ENCODE assay signal across 9 cellular contexts in the genomic region with DNA sequence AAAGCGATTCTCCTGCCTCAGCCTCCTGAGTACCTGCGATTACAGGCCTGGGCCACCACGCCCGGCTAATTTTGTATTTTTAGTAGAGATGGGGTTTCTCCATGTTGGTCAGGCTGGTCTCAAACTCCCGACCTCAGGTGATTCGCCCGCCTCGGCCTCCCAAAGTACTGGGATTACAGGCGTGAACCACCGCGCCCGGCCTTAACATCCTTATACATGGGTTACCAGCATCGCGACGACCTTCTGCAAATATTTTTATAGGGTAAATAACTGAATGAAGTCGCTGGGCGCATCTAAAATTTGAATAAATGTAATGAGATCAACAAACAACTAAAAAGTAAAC. TPM values are rescaled to one million over a fixed set of nuclear protein-coding genes. Genes with fewer than 3 reads are reported as not detected.
A peak's percentile ranks its signal among the peaks of the same experiment; 100 is the strongest.
DNase-seq lines count a peak whose midpoint lies in the region; ATAC-seq and TF ChIP-seq lines count a peak whose summit lies in the region.
"Not testable (repeated sequence)": the region's sequence is repeated elsewhere in the genome, so short reads cannot be mapped to it uniquely, and the experiment has no call there.
"Had no signal": no experiment of that assay in that cellular context is flagged by ENCODE, and none has a peak within 500 bp of the region (broad histone marks: within the 10 kb centered on the region; RNA-seq: fewer than 3 reads in every experiment).

No MANE protein-coding gene starts in this region.

- 0 out of 2 replicates have a peak, but pooled peaks have one; percentile 5 for TF ChIP-seq CTCF in KMS-11 (conservative IDR thresholded peaks at IDR 0.05; ENCODE audit: low read depth, low read length)
- not testable (repeated sequence) for TF ChIP-seq CTCF in activated B cell treated with CpG ODN at 0.5 μM for 24 hours (IDR thresholded peaks at IDR 0.05); astrocyte of the cerebellum (IDR thresholded peaks at IDR 0.05; ENCODE audit: low read depth, low read length, missing control alignments); lower lobe of right lung (IDR thresholded peaks at IDR 0.05); testis (IDR thresholded peaks at IDR 0.05)

- DNase-seq in activated B cell treated with CpG ODN at 0.5 μM for 24 hours; astrocyte of the cerebellum (ENCODE audit: low read depth); lower lobe of right lung; trophoblast cell; testis: not testable (repeated sequence)

- in situ Hi-C loops in astrocyte of the cerebellum (cut with HindIII; ENCODE audit: low sequenced_read_pairs), result not testable (repeated sequence)

- peak overlapping the region in 9 of 10 experiments; percentile 55 to 72 (median 62); a peak in 15 of 20 replicates for H3K4me3 ChIP-seq in BLaER1 treated with 17β-estradiol and CSF1 and Interleukin-3, amounts not matched to agents 10 nM and 100 nM
- not testable (repeated sequence) for H3K4me3 ChIP-seq in KMS-11 (IDR thresholded peaks at IDR 0.05; ENCODE audit: insufficient read depth, low read depth, low read length); trophoblast cell (ENCODE audit: low read depth, low read length)
- H3K4me3 ChIP-seq in astrocyte of the cerebellum (ENCODE audit: low read depth, low read length) (peak overlapping the region; percentile 46), esophagus (ENCODE audit: low read depth in 1 of 2, low read length in 2 of 2) (peak overlapping the region in 1 of 2 donors; percentile 70), lower lobe of right lung (peak overlapping the region; percentile 55), testis (peak overlapping the region; percentile 60 to 66)

- peak overlapping the region; percentile 27 for H4K91ac ChIP-seq in trophoblast cell (ENCODE audit: low read depth, low read length)

- not testable (repeated sequence) for ATAC-seq in activated B cell treated with CpG ODN at 0.5 μM for 24 hours (ENCODE audit: low read depth); lower lobe of right lung

- not testable (repeated sequence) for H3K79me1 ChIP-seq in trophoblast cell (ENCODE audit: low read length)

- not testable (repeated sequence) for H4K12ac ChIP-seq in trophoblast cell (ENCODE audit: low read depth, low read length)

- H2BK12ac ChIP-seq in trophoblast cell (ENCODE audit: low read length), result not testable (repeated sequence)

- peak overlapping the region; percentile 87 for H3K27ac Mint-ChIP-seq in activated B cell treated with CpG ODN at 0.5 μM for 24 hours

- H3K4me1 Mint-ChIP-seq in activated B cell treated with CpG ODN at 0.5 μM for 24 hours, result peaks cover 26% of the 10 kb centered on the region

- POLR2A ChIA-PET in activated B cell treated with CpG ODN at 0.5 μM for 24 hours (lab: Charles Lee), result interaction anchor here (0.8 to 2.5 kb wide), 17 partner anchors 13 to 1016 kb away, joined by 3 to 20 read pairs (median 7); partner anchors contain the start of genes ARSK, CAST, ELL2 and GLRX

- intact Hi-C loops in activated B cell treated with CpG ODN at 0.5 μM for 24 hours (cut with micrococcal nuclease) (loop anchor here (1.0 to 2.0 kb wide), 10 partner anchors 14 to 1537 kb away; partner anchors contain the start of genes ELL2, GPR150, RHOBTB3 and RIOK2), lower lobe of right lung (cut with DNase I) (loop anchor here (10.0 kb wide), 1 partner anchor 199 kb away; no protein-coding TSS in a partner anchor), testis (cut with DNase I; ENCODE audit: low total_unique reads) (loop anchor here (2.0 to 10.0 kb wide), 2 partner anchors 87 to 199 kb away; no protein-coding TSS in a partner anchor)

- H3K27ac ChIP-seq in BLaER1 treated with 17β-estradiol and CSF1 and Interleukin-3, amounts not matched to agents 10 nM and 100 nM, result peak overlapping the region in 7 of 11 experiments; percentile 81 to 90 (median 88); a peak in 9 of 22 replicates
- H3K27ac ChIP-seq in KMS-11, result peak overlapping the region; percentile 91; the same call in 1 of the 2 replicates
- H3K27ac ChIP-seq in esophagus (ENCODE audit: low read depth in 2 of 2, low read length in 1 of 2), result peak overlapping the region; percentile 49 to 96
- H3K27ac ChIP-seq in lower lobe of right lung, result peak overlapping the region; percentile 94
- H3K27ac ChIP-seq in trophoblast cell (ENCODE audit: low read depth, low read length), result not testable (repeated sequence)
- peak overlapping the region; percentile 95 for H3K27ac ChIP-seq in testis

- not testable (repeated sequence) for H3K36me3 Mint-ChIP-seq in activated B cell treated with CpG ODN at 0.5 μM for 24 hours (ENCODE audit: low read depth)

- TF ChIP-seq POLR2A in testis (IDR thresholded peaks at IDR 0.05), result not testable (repeated sequence)

- not testable (repeated sequence) for H3K36me3 ChIP-seq in BLaER1 treated with 17β-estradiol and CSF1 and Interleukin-3, amounts not matched to agents 10 nM and 100 nM; KMS-11 (ENCODE audit: insufficient read depth); esophagus (ENCODE audit: control insufficient read depth in 2 of 2, insufficient read depth in 2 of 2, low read length in 1 of 2); lower lobe of right lung; trophoblast cell (ENCODE audit: control insufficient read depth in 1 of 2, insufficient read depth in 2 of 2, low read length in 2 of 2); testis (ENCODE audit: low read depth, missing control alignments)

- not testable (repeated sequence) for H3K9me3 Mint-ChIP-seq in activated B cell treated with CpG ODN at 0.5 μM for 24 hours

- CTCF ChIA-PET in activated B cell treated with CpG ODN at 0.5 μM for 24 hours (lab: Charles Lee), result interaction anchor here (1.0 to 5.6 kb wide), 6 partner anchors 18 to 197 kb away, joined by 3 to 69 read pairs (median 6); no protein-coding TSS in a partner anchor

- not testable (repeated sequence) for H2BK120ac ChIP-seq in trophoblast cell (ENCODE audit: insufficient read depth, low read length, poor library complexity)

- peak overlapping the region in 4 of 11 experiments; percentile 77 to 83 (median 82); a peak in 5 of 22 replicates for H3K9ac ChIP-seq in BLaER1 treated with 17β-estradiol and CSF1 and Interleukin-3, amounts not matched to agents 10 nM and 100 nM
- H3K9ac ChIP-seq in KMS-11; trophoblast cell (ENCODE audit: low read length): not testable (repeated sequence)

- H3K4me3 Mint-ChIP-seq in activated B cell treated with CpG ODN at 0.5 μM for 24 hours, result peak overlapping the region; percentile 86

- H3K23ac ChIP-seq in trophoblast cell (ENCODE audit: low read length), result not testable (repeated sequence)

- not testable (repeated sequence) for H4K20me1 ChIP-seq in BLaER1 treated with 17β-estradiol and CSF1 and Interleukin-3, amounts not matched to agents 10 nM and 100 nM; KMS-11 (ENCODE audit: insufficient read depth)

- H2AK5ac ChIP-seq in trophoblast cell (ENCODE audit: low read length), result not testable (repeated sequence)

- H3K9me3 ChIP-seq in BLaER1 treated with 17β-estradiol and CSF1 and Interleukin-3, amounts not matched to agents 10 nM and 100 nM (replicated peaks in 1 of 11); esophagus (ENCODE audit: control insufficient read depth in 2 of 2, insufficient read depth in 1 of 2, low read depth in 1 of 2, low read length in 1 of 2); lower lobe of right lung; trophoblast cell (ENCODE audit: insufficient read depth, low read depth, low read length); testis: not testable (repeated sequence)

- H3K27me3 ChIP-seq in BLaER1 treated with 17β-estradiol and CSF1 and Interleukin-3, amounts not matched to agents 10 nM and 100 nM; KMS-11 (ENCODE audit: insufficient read depth, low read depth); esophagus (ENCODE audit: control insufficient read depth in 1 of 2, insufficient read depth in 2 of 2, low read length in 2 of 2); lower lobe of right lung (ENCODE audit: low read depth); trophoblast cell (ENCODE audit: insufficient read depth, low read length); testis: not testable (repeated sequence)

- H3K27me3 Mint-ChIP-seq in activated B cell treated with CpG ODN at 0.5 μM for 24 hours, result not testable (repeated sequence)

- not testable (repeated sequence) for H3K4ac ChIP-seq in trophoblast cell (ENCODE audit: low read depth, low read length)

- peak overlapping the region; percentile 77 for H2AFZ ChIP-seq in KMS-11 (ENCODE audit: low read depth)
- not testable (repeated sequence) for H2AFZ ChIP-seq in trophoblast cell (ENCODE audit: insufficient read depth, low read length, poor library complexity)

- peak overlapping the region; percentile 80 to 97 (median 93) for H3K4me2 ChIP-seq in BLaER1 treated with 17β-estradiol and CSF1 and Interleukin-3, amounts not matched to agents 10 nM and 100 nM
- peak overlapping the region; percentile 24; the same call in 1 of the 2 replicates for H3K4me2 ChIP-seq in KMS-11
- peak overlapping the region; percentile 83 for H3K4me2 ChIP-seq in trophoblast cell (ENCODE audit: low read length)

- H3K14ac ChIP-seq in trophoblast cell (ENCODE audit: low read length), result not testable (repeated sequence)

- not testable (repeated sequence) for H3K18ac ChIP-seq in trophoblast cell (ENCODE audit: low read length)

- H4K8ac ChIP-seq in trophoblast cell (ENCODE audit: low read depth, low read length), result not testable (repeated sequence)

- 83 to 87% methylated on average over 16 to 17 of the region's 17 CpGs for WGBS in esophagus, 2 donors
- WGBS in trophoblast cell (ENCODE audit: extremely low coverage, insufficient coverage, insufficient read length), result no CpG with 5 or more reads among the region's 17 CpGs
- WGBS in testis, 2 donors, result 46 to 70% methylated on average over 14 to 17 of the region's 17 CpGs

- H3K4me1 ChIP-seq in BLaER1 treated with 17β-estradiol and CSF1 and Interleukin-3, amounts not matched to agents 10 nM and 100 nM, result peaks cover 15 to 38% (median 26%) of the 10 kb centered on the region in 10 experiments
- H3K4me1 ChIP-seq in KMS-11 (ENCODE audit: low read depth, poor library complexity, severe bottlenecking) (peaks cover 43% of the 10 kb centered on the region), lower lobe of right lung (peaks cover 23% of the 10 kb centered on the region), testis (peaks cover 18% of the 10 kb centered on the region)
- not testable (repeated sequence) for H3K4me1 ChIP-seq in esophagus (ENCODE audit: control insufficient read depth in 2 of 2, insufficient read depth in 2 of 2, low read length in 1 of 2); trophoblast cell (ENCODE audit: control insufficient read depth in 1 of 2, insufficient read depth in 2 of 2, low read length in 2 of 2)

- H2BK5ac ChIP-seq in trophoblast cell (ENCODE audit: low read depth, low read length, poor library complexity), result peak overlapping the region; percentile 43

- H3K79me2 ChIP-seq in KMS-11 (ENCODE audit: insufficient read depth, low read depth); trophoblast cell (ENCODE audit: control insufficient read depth, insufficient read depth, low read length, poor library complexity): not testable (repeated sequence)

RNA-seq across cellular contexts. Expression of gene RFESD, which starts 0.4 kb away (rescaled TPM):
- total RNA-seq in activated B cell treated with CpG ODN at 0.5 μM for 24 hours (1.8 and 2.4 TPM in 2 replicates), lower lobe of right lung (1.7 TPM), testis (10 to 100 TPM; 11.8 to 12.8 TPM)
- polyA plus RNA-seq in esophagus (1 to 10 TPM; 1.1 to 1.6 TPM), testis (ENCODE audit: insufficient read depth, low read depth, low replicate concordance) (25.1 TPM)
- polyA plus RNA-seq in trophoblast cell (2013), result 3.5 and 3.6 TPM in 2 replicates

RNA-seq across cellular contexts. Expression of gene GPR150, which starts 26.3 kb away (rescaled TPM):
- total RNA-seq in activated B cell treated with CpG ODN at 0.5 μM for 24 hours, result 0.60 and 1.1 TPM in 2 replicates
- polyA plus RNA-seq in esophagus, result under 1 TPM in 1 of 2 donors, not detected in 1; 0.05 TPM
- 0.18 TPM for total RNA-seq in lower lobe of right lung
- not detected in 2 replicates for polyA plus RNA-seq in trophoblast cell (2013)
- under 1 TPM; 0.87 to 0.99 TPM for total RNA-seq in testis
- polyA plus RNA-seq in testis (ENCODE audit: insufficient read depth, low read depth, low replicate concordance), result 0.45 TPM
- total RNA-seq: H1 had no signal

RNA-seq across cellular contexts. Expression of gene SPATA9, which starts 36.6 kb away (rescaled TPM):
- total RNA-seq in activated B cell treated with CpG ODN at 0.5 μM for 24 hours, result not detected in 2 replicates
- under 1 TPM in 1 of 2 donors, not detected in 1; 0.06 TPM for polyA plus RNA-seq in esophagus
- total RNA-seq in lower lobe of right lung, result not detected
- polyA plus RNA-seq in trophoblast cell (2013), result 0.50 and 0.51 TPM in 2 replicates
- total RNA-seq in testis, result 10 to 100 TPM in 1 of 2 donors, 1 to 10 TPM in 1; 7.4 to 21.2 TPM
- polyA plus RNA-seq in testis (ENCODE audit: insufficient read depth, low read depth, low replicate concordance), result 36.9 TPM
- total RNA-seq: H1 had no signal
- polyA plus RNA-seq: H1 had no signal

Comparison
In these comparisons a context has a peak if more than half of its experiments do, and no peak if none do; other contexts are left out.
1. H3K4me2 ChIP-seq: peak in every context shown above with its lines; median percentile 93 in BLaER1 treated with 17β-estradiol and CSF1 and Interleukin-3, amounts not matched to agents 10 nM and 100 nM; 83 in trophoblast cell; 24 in KMS-11.